In genomic region chr2:27445615-27446014, GRCh38 we compare ENCODE assay signal across 25 cellular contexts. TPM values are rescaled to one million over a fixed set of nuclear protein-coding genes. Genes with fewer than 3 reads are reported as not detected.
DNase-seq lines count a peak whose midpoint lies in the region; ATAC-seq, FAIRE-seq and TF ChIP-seq lines count a peak whose summit lies in the region.
"Had no signal": no experiment of that assay in that cellular context is flagged by ENCODE, and none has a peak within 500 bp of the region (broad histone marks: within the 10 kb centered on the region; RNA-seq: fewer than 3 reads in every experiment).

No MANE protein-coding gene starts in this region.

- H3K9me3 ChIP-seq in HCT116 (ENCODE audit: control insufficient read depth in 1 of 2, insufficient read depth in 1 of 2, low read depth in 1 of 2, low read length in 2 of 2) = no peaks in the 10 kb centered on the region
- H3K9me3 ChIP-seq in keratinocyte (ENCODE audit: control insufficient read depth, low read depth, low read length) = no peaks in the 10 kb centered on the region
- H3K9me3 ChIP-seq in gastrocnemius medialis = no peaks in the 10 kb centered on the region
- H3K9me3 ChIP-seq: Caco-2, heart left ventricle, sigmoid colon, SJSA1 had no signal

- in situ Hi-C loops in gastrocnemius medialis (cut with MboI; ENCODE audit: low sequenced_read_pairs in 4 of 4) = no loop called here

- H2AFZ ChIP-seq in HCT116 (ENCODE audit: low read depth, low read length, poor library complexity, severe bottlenecking) (no peak overlapping the region), keratinocyte (ENCODE audit: control insufficient read depth, low read length) (peak overlapping the region; percentile 52)
- H2AFZ ChIP-seq: parathyroid adenoma had no signal

- RAD21 ChIA-PET in HCT116 (lab: Charles Lee; ENCODE audit: low non-redundant PET in 1 of 2, low total read pairs in 2 of 2, uncharacterized antibody in 2 of 2, unreplicated experiment in 2 of 2) = no interaction called here

- H3K9me3 Mint-ChIP-seq in T-cell = no peaks in the 10 kb centered on the region
- H3K9me3 Mint-ChIP-seq: activated B cell treated with CpG ODN at 0.5 μM for 24 hours; activated naive CD4-positive, alpha-beta T cell treated with anti-CD3 and anti-CD28 coated beads, Interleukin-2, amount 50 U/mL, for 72 hours; brain; naive B cell had no signal

- H3K9ac ChIP-seq in HCT116 (ENCODE audit: low read length) (no peak overlapping the region), keratinocyte (ENCODE audit: control insufficient read depth, extremely low read depth, insufficient read depth, low read length) (peak overlapping the region; percentile 18)
- H3K9ac ChIP-seq: parathyroid adenoma had no signal

- BruUV-seq in HCT116 (replicated peaks; lab: Mats Ljungman, UMichigan) = no TSS peak

- H3K27ac ChIP-seq in HCT116 (ENCODE audit: low read depth, low read length) (no peak overlapping the region), keratinocyte (ENCODE audit: control insufficient read depth, insufficient read depth, low read length) (peak overlapping the region; percentile 68), skin epidermis (peak overlapping the region in 12 of 21 experiments; percentile 2 to 60 (median 26)), gastrocnemius medialis (no peak overlapping the region)
- H3K27ac ChIP-seq: coronary artery, heart left ventricle, parathyroid adenoma, SJSA1 had no signal

- H3K79me2 ChIP-seq in HCT116 (ENCODE audit: insufficient read depth, low read length) (peaks cover 9% of the 10 kb centered on the region; the same call in 1 of the 2 replicates), keratinocyte (ENCODE audit: control insufficient read depth, insufficient read depth, low read length) (no peaks in the 10 kb centered on the region)
- H3K79me2 ChIP-seq: parathyroid adenoma had no signal

- dilution Hi-C loops in keratinocyte (cut with MboI; ENCODE audit: extremely low pct_ligation_motif_present, low sequenced_read_pairs) = no loop called here

- no peaks in the 10 kb centered on the region for H3K27me3 Mint-ChIP-seq in T-cell
- H3K27me3 Mint-ChIP-seq: activated B cell treated with CpG ODN at 0.5 μM for 24 hours, B cell, brain, naive B cell had no signal

- POLR2A ChIA-PET in HCT116 (lab: Charles Lee) = interaction anchor here (0.9 kb wide), 1 partner anchor 15 kb away, joined by 3 read pairs; no protein-coding TSS in a partner anchor
- POLR2A ChIA-PET in T-cell (lab: Charles Lee) = no interaction called here

- H3K4me1 ChIP-seq in HCT116 (ENCODE audit: control insufficient read depth in 1 of 2, insufficient read depth in 2 of 2, low read length in 2 of 2) = peaks cover 2 to 29% of the 10 kb centered on the region in 2 experiments; a peak in 2 of 4 replicates
- peaks cover 21% of the 10 kb centered on the region for H3K4me1 ChIP-seq in keratinocyte (ENCODE audit: control insufficient read depth, extremely low read depth, insufficient read depth, low read length)
- H3K4me1 ChIP-seq in gastrocnemius medialis = peaks cover 4 to 5% of the 10 kb centered on the region in 2 donors
- H3K4me1 ChIP-seq: Caco-2, parathyroid adenoma, SJSA1 had no signal

- no peaks in the 10 kb centered on the region for H3K9me2 ChIP-seq in HCT116 (ENCODE audit: insufficient read depth)

- no peak for TF ChIP-seq CTCF in HCT116 (IDR thresholded peaks at IDR 0.05 in 2 of 3, conservative IDR thresholded peaks at IDR 0.05 in 1 of 3; ENCODE audit: borderline replicate concordance in 1 of 3, insufficient read depth in 1 of 3, low read depth in 2 of 3, low read length in 2 of 3)
- TF ChIP-seq CTCF in keratinocyte (optimal IDR thresholded peaks at IDR 0.05 in 1 of 3, IDR thresholded peaks at IDR 0.05 in 1 of 3, conservative IDR thresholded peaks at IDR 0.05 in 1 of 3; ENCODE audit: extremely low read depth in 1 of 3, insufficient read depth in 2 of 3, low read length in 3 of 3) = no peak
- TF ChIP-seq CTCF in gastrocnemius medialis (IDR thresholded peaks at IDR 0.05 in 4 of 5, conservative IDR thresholded peaks at IDR 0.05 in 1 of 5) = no peak

- H3K36me3 Mint-ChIP-seq in T-cell = peaks cover 37% of the 10 kb centered on the region

- no peak for ATAC-seq in HCT116
- no peak for ATAC-seq in T-cell (replicated peaks in 1 of 4)
- no peak for ATAC-seq in gastrocnemius medialis
- ATAC-seq in HG03378 (IDR thresholded peaks at IDR 0.05; ENCODE audit: unreplicated experiment) = no peak
- ATAC-seq: heart left ventricle had no signal

- DNase-seq in HCT116 (ENCODE audit: low read depth, low spot score) (no peak), T-cell (no peak), keratinocyte (ENCODE audit: low read depth, low spot score) (no peak), gastrocnemius medialis (no peak), OCI-M2 (lab: John Stamatoyannopoulos, UW; ENCODE audit: unreplicated experiment) (no peak)
- DNase-seq in activated CD8-positive, alpha-beta memory T cell treated with anti-CD3 and anti-CD28 coated beads for 24 hours = no peak
- DNase-seq: activated B cell treated with CpG ODN at 0.5 μM for 24 hours; heart left ventricle; KBM-7; naive B cell; sigmoid colon; stimulated activated naive CD4-positive, alpha-beta T cell; trophoblast cell had no signal

- H3K9me1 ChIP-seq in keratinocyte (ENCODE audit: control insufficient read depth, extremely low read depth, insufficient read depth, low read length) = no peaks in the 10 kb centered on the region

- TF ChIP-seq RAD21 in HCT116 (IDR thresholded peaks at IDR 0.05; ENCODE audit: low read depth) = no peak

- H3K36me3 ChIP-seq in HCT116 (ENCODE audit: control insufficient read depth in 1 of 2, insufficient read depth in 2 of 2, low read length in 2 of 2) (peaks cover 11 to 16% of the 10 kb centered on the region in 2 experiments; a peak in 3 of 4 replicates), keratinocyte (ENCODE audit: control insufficient read depth in 2 of 2, extremely low read depth in 1 of 2, insufficient read depth in 2 of 2, low read length in 2 of 2) (peaks cover 10 to 40% of the 10 kb centered on the region in 2 experiments), gastrocnemius medialis (peaks cover 0 to 47% of the 10 kb centered on the region in 2 donors)

- CTCF ChIA-PET in HCT116 (lab: Charles Lee) = interaction anchor here (0.8 kb wide), 1 partner anchor 15 kb away, joined by 3 read pairs; no protein-coding TSS in a partner anchor
- CTCF ChIA-PET in T-cell (lab: Charles Lee) = interaction anchor here (0.7 to 0.9 kb wide), 2 partner anchors 15 to 16 kb away, joined by 3 to 6 read pairs; no protein-coding TSS in a partner anchor

- no peaks in the 10 kb centered on the region for H4K20me1 ChIP-seq in HCT116 (ENCODE audit: insufficient read depth)
- H4K20me1 ChIP-seq in keratinocyte (ENCODE audit: control insufficient read depth, extremely low read depth, insufficient read depth, low read length) = no peaks in the 10 kb centered on the region

- H3K4me3 Mint-ChIP-seq in T-cell = no peak overlapping the region
- H3K4me3 Mint-ChIP-seq: activated B cell treated with CpG ODN at 0.5 μM for 24 hours, B cell, naive B cell had no signal

- TF ChIP-seq POLR2A in HCT116 (IDR thresholded peaks at IDR 0.05; ENCODE audit: borderline replicate concordance, extremely low read depth, insufficient read depth, insufficient read length) (no peak), gastrocnemius medialis (IDR thresholded peaks at IDR 0.05) (no peak)

- H3K4me3 ChIP-seq in HCT116 (replicated peaks in 1 of 2; ENCODE audit: low read depth in 1 of 2, low read length in 2 of 2) = no peak overlapping the region
- peak overlapping the region in 2 of 3 experiments; percentile 16 to 41 for H3K4me3 ChIP-seq in keratinocyte (ENCODE audit: control insufficient read depth in 2 of 3, extremely low read depth in 1 of 3, insufficient read depth in 2 of 3, low read depth in 1 of 3, low read length in 3 of 3)
- H3K4me3 ChIP-seq in skin epidermis = no peak overlapping the region
- H3K4me3 ChIP-seq in gastrocnemius medialis = no peak overlapping the region
- H3K4me3 ChIP-seq: coronary artery, heart left ventricle, sigmoid colon, SJSA1 had no signal

- peak; percentile 26 for FAIRE-seq in keratinocyte (lab: Jason Lieb, UNC)
- FAIRE-seq: endometrium, H54 had no signal

- peak overlapping the region; percentile 32; the same call in 1 of the 2 replicates for H3K4me2 ChIP-seq in HCT116 (ENCODE audit: low read length)
- H3K4me2 ChIP-seq in keratinocyte (ENCODE audit: control insufficient read depth, extremely low read depth, insufficient read depth, low read depth, low read length) = peak overlapping the region; percentile 70

- peaks cover 5 to 15% (median 9%) of the 10 kb centered on the region in 3 donors for H3K4me1 Mint-ChIP-seq in T-cell
- H3K4me1 Mint-ChIP-seq: brain had no signal

- peak overlapping the region; percentile 31 to 61 for H3K27ac Mint-ChIP-seq in T-cell
- H3K27ac Mint-ChIP-seq: activated B cell treated with CpG ODN at 0.5 μM for 24 hours, B cell had no signal

- intact Hi-C loops in HCT116 (cut with micrococcal nuclease) = loop anchor here (10.0 kb wide), 1 partner anchor 179 kb away; the partner anchor contains the start of genes CCDC121 and GPN1
- intact Hi-C loops in gastrocnemius medialis (cut with DNase I; ENCODE audit: low total_unique reads) = no loop called here

- H3K27me3 ChIP-seq in HCT116 (ENCODE audit: insufficient read depth, low read length) (no peaks in the 10 kb centered on the region), keratinocyte (ENCODE audit: control insufficient read depth, extremely low read depth, insufficient read depth, low read length) (no peaks in the 10 kb centered on the region), gastrocnemius medialis (no peaks in the 10 kb centered on the region)
- H3K27me3 ChIP-seq: heart left ventricle, sigmoid colon, SJSA1 had no signal

RNA-seq across cellular contexts. Expression of gene KRTCAP3, which starts 3.4 kb away (rescaled TPM):
- total RNA-seq in HCT116 (2021; ENCODE audit: unreplicated experiment) (65.7 TPM), T-cell (10 to 100 TPM; 12.3 to 21.1 (median 19.7) TPM), gastrocnemius medialis (1 to 10 TPM in 1 of 4 donors, under 1 TPM in 1, not detected in 2; 0.93 to 2.1 TPM)
- polyA plus RNA-seq in HCT116 (2012) = 107 and 120 TPM in 2 replicates
- polyA plus RNA-seq in keratinocyte = 8.6 to 22.9 TPM (median 14.7 TPM) in 3 replicates
- polyA plus RNA-seq in keratinocyte (2011; ENCODE audit: low read depth) = 5.3 TPM
- 9.6 and 16.4 TPM in 2 replicates for polyA plus RNA-seq in keratinocyte (2011; cell fraction: cytosol; rRNA removed)
- polyA plus RNA-seq in keratinocyte (2011; cell fraction: nucleus; rRNA removed) = 13.2 and 15.4 TPM in 2 replicates
- polyA plus RNA-seq in keratinocyte (2012; ENCODE audit: low replicate concordance) = 14.8 and 29.9 TPM in 2 replicates
- 4.7 to 13.2 TPM (median 7.1 TPM) in 3 replicates for polyA minus RNA-seq in keratinocyte
- 6.1 TPM for polyA minus RNA-seq in keratinocyte (2011; cell fraction: cytosol; rRNA and poly(A)+ RNA removed)
- polyA minus RNA-seq in keratinocyte (2011; cell fraction: nucleus; rRNA and poly(A)+ RNA removed) = 2.4 and 3.1 TPM in 2 replicates
- total RNA-seq: SJSA1 had no signal

RNA-seq across cellular contexts. Expression of gene NRBP1, which starts 17.2 kb away (rescaled TPM):
- 79.1 TPM for total RNA-seq in HCT116 (2021; ENCODE audit: unreplicated experiment)
- 70.1 and 81.7 TPM in 2 replicates for polyA plus RNA-seq in HCT116 (2012)
- total RNA-seq in T-cell = 100 to 1,000 TPM in 4 of 5 donors, 10 to 100 TPM in 1; 99.1 to 187 (median 109) TPM
- polyA plus RNA-seq in keratinocyte = 144 to 157 TPM (median 148 TPM) in 3 replicates
- polyA plus RNA-seq in keratinocyte (2011; ENCODE audit: low read depth) = 214 TPM
- 119 and 140 TPM in 2 replicates for polyA plus RNA-seq in keratinocyte (2011; cell fraction: cytosol; rRNA removed)
- 107 and 113 TPM in 2 replicates for polyA plus RNA-seq in keratinocyte (2011; cell fraction: nucleus; rRNA removed)
- polyA plus RNA-seq in keratinocyte (2012; ENCODE audit: low replicate concordance) = 89.9 and 92.1 TPM in 2 replicates
- 138 to 176 TPM (median 147 TPM) in 3 replicates for polyA minus RNA-seq in keratinocyte
- 83.1 TPM for polyA minus RNA-seq in keratinocyte (2011; cell fraction: cytosol; rRNA and poly(A)+ RNA removed)
- polyA minus RNA-seq in keratinocyte (2011; cell fraction: nucleus; rRNA and poly(A)+ RNA removed) = 39.9 and 63.2 TPM in 2 replicates
- 100 to 1,000 TPM in 3 of 4 donors, 10 to 100 TPM in 1; 91.8 to 125 (median 120) TPM for total RNA-seq in gastrocnemius medialis

RNA-seq across cellular contexts. Expression of gene PPM1G, which starts 36.2 kb away (rescaled TPM):
- total RNA-seq in HCT116 (2021; ENCODE audit: unreplicated experiment) = 140 TPM
- 145 and 152 TPM in 2 replicates for polyA plus RNA-seq in HCT116 (2012)
- total RNA-seq in T-cell = 10 to 100 TPM; 40.9 to 65.9 (median 62.4) TPM
- polyA plus RNA-seq in keratinocyte = 31.8 to 86.8 TPM (median 55.5 TPM) in 3 replicates
- 54.9 TPM for polyA plus RNA-seq in keratinocyte (2011; ENCODE audit: low read depth)
- polyA plus RNA-seq in keratinocyte (2011; cell fraction: cytosol; rRNA removed) = 44.3 and 56.2 TPM in 2 replicates
- polyA plus RNA-seq in keratinocyte (2011; cell fraction: nucleus; rRNA removed) = 50.1 and 50.4 TPM in 2 replicates
- 56.2 and 101 TPM in 2 replicates for polyA plus RNA-seq in keratinocyte (2012; ENCODE audit: low replicate concordance)
- 36.7 to 58.7 TPM (median 46.5 TPM) in 3 replicates for polyA minus RNA-seq in keratinocyte
- polyA minus RNA-seq in keratinocyte (2011; cell fraction: cytosol; rRNA and poly(A)+ RNA removed) = 52.4 TPM
- 16.7 and 24.4 TPM in 2 replicates for polyA minus RNA-seq in keratinocyte (2011; cell fraction: nucleus; rRNA and poly(A)+ RNA removed)
- 100 to 1,000 TPM in 1 of 4 donors, 10 to 100 TPM in 3; 47.2 to 111 (median 92.2) TPM for total RNA-seq in gastrocnemius medialis

RNA-seq across cellular contexts. Expression of gene IFT172, which starts 43.9 kb away (rescaled TPM):
- total RNA-seq in HCT116 (2021; ENCODE audit: unreplicated experiment) = 13.7 TPM
- polyA plus RNA-seq in HCT116 (2012) = 15.6 and 16.3 TPM in 2 replicates
- total RNA-seq in T-cell = 10 to 100 TPM; 14.6 to 25.3 (median 17.3) TPM
- 10.4 to 14.4 TPM (median 12.7 TPM) in 3 replicates for polyA plus RNA-seq in keratinocyte
- 6.2 TPM for polyA plus RNA-seq in keratinocyte (2011; ENCODE audit: low read depth)
- polyA plus RNA-seq in keratinocyte (2011; cell fraction: cytosol; rRNA removed) = 10.5 and 10.7 TPM in 2 replicates
- polyA plus RNA-seq in keratinocyte (2011; cell fraction: nucleus; rRNA removed) = 19.9 and 26.7 TPM in 2 replicates
- polyA plus RNA-seq in keratinocyte (2012; ENCODE audit: low replicate concordance) = 6.9 and 11.3 TPM in 2 replicates
- polyA minus RNA-seq in keratinocyte = 17.2 to 31.3 TPM (median 26.3 TPM) in 3 replicates
- 3.3 TPM for polyA minus RNA-seq in keratinocyte (2011; cell fraction: cytosol; rRNA and poly(A)+ RNA removed)
- polyA minus RNA-seq in keratinocyte (2011; cell fraction: nucleus; rRNA and poly(A)+ RNA removed) = 6.9 and 14.8 TPM in 2 replicates
- total RNA-seq in gastrocnemius medialis = 10 to 100 TPM in 2 of 4 donors, 1 to 10 TPM in 2; 3.1 to 16.8 (median 8.6) TPM

RNA-seq across cellular contexts. Expression of gene FNDC4, which starts 49.4 kb away (rescaled TPM):
- total RNA-seq in HCT116 (2021; ENCODE audit: unreplicated experiment) (3.3 TPM), T-cell (under 1 TPM; 0.13 to 0.98 (median 0.50) TPM), gastrocnemius medialis (1 to 10 TPM; 2.0 to 6.4 (median 3.1) TPM)
- polyA plus RNA-seq in HCT116 (2012) = 3.6 and 4.3 TPM in 2 replicates
- 6.3 to 13.0 TPM (median 9.9 TPM) in 3 replicates for polyA plus RNA-seq in keratinocyte
- 0.92 TPM for polyA plus RNA-seq in keratinocyte (2011; ENCODE audit: low read depth)
- 8.2 and 12.5 TPM in 2 replicates for polyA plus RNA-seq in keratinocyte (2011; cell fraction: cytosol; rRNA removed)
- polyA plus RNA-seq in keratinocyte (2011; cell fraction: nucleus; rRNA removed) = 4.6 and 6.5 TPM in 2 replicates
- 1.8 and 12.4 TPM in 2 replicates for polyA plus RNA-seq in keratinocyte (2012; ENCODE audit: low replicate concordance)
- polyA minus RNA-seq in keratinocyte = 2.8 to 12.8 TPM (median 6.3 TPM) in 3 replicates
- polyA minus RNA-seq in keratinocyte (2011; cell fraction: cytosol; rRNA and poly(A)+ RNA removed) = 10.6 TPM
- 2.5 and 3.4 TPM in 2 replicates for polyA minus RNA-seq in keratinocyte (2011; cell fraction: nucleus; rRNA and poly(A)+ RNA removed)
- total RNA-seq: activated B cell treated with CpG ODN at 0.5 μM for 24 hours; activated CD8-positive, alpha-beta memory T cell treated with anti-CD3 and anti-CD28 coated beads for 36 hours; activated naive CD4-positive, alpha-beta T cell treated with anti-CD3 and anti-CD28 coated beads, Interleukin-2, amount 50 U/mL, for 72 hours; B cell had no signal

Comparison
In these comparisons a context has a peak if more than half of its experiments do, and no peak if none do; other contexts are left out.
1. H3K27ac ChIP-seq: peak in keratinocyte (single experiment) and skin epidermis (12 of 21); none in HCT116 (single experiment) and gastrocnemius medialis (0 of 4).
2. H3K4me3 ChIP-seq: peak in keratinocyte (2 of 3); none in HCT116 (0 of 2), skin epidermis (0 of 7) and gastrocnemius medialis (0 of 4).
3. RNA of gene KRTCAP3, which starts 3.4 kb away (total RNA-seq): 65.7 TPM in HCT116 (single experiment) and 12.3 to 21.1 TPM in T-cell; 0.93 to 2.1 TPM in gastrocnemius medialis; every median in the first group is over 4 times any median in the second.